1 cellular context compared by ENCODE assay signal in genomic region chr20:346640-347316, GRCh38.
TF ChIP-seq lines count a peak whose summit lies in the region.

Gene NRSN2 (plus strand): TSS chr20:347111. CDS start chr20:349644, 2,533 bp downstream.

TF ChIP-seq in K562, 482 proteins besides CTCF, POLR2A, EP300 and RAD21 (continued from another document and continues in another):
- TF ChIP-seq CREB5 (CRISPR knock-in tag; IDR thresholded peaks at IDR 0.05) = no peak
- no peak for TF ChIP-seq MEIS2 (IDR thresholded peaks at IDR 0.05; ENCODE audit: partially characterized antibody)
- 0 out of 2 replicates have a peak, but pooled peaks have one; percentile 20 for TF ChIP-seq CHD2 (IDR thresholded peaks at IDR 0.05; ENCODE audit: low read depth, low read length)
- TF ChIP-seq HMGN3 (IDR thresholded peaks at IDR 0.05; ENCODE audit: borderline replicate concordance, extremely low read depth, insufficient read length, low read depth, low read length) = peak; percentile 27
- TF ChIP-seq CBX2 (IDR thresholded peaks at IDR 0.05; ENCODE audit: insufficient read depth, low read length, poor library complexity, severe bottlenecking) = no peak
- TF ChIP-seq MTA1 (IDR thresholded peaks at IDR 0.05; ENCODE audit: borderline replicate concordance) = no peak
- peak; percentile 11; the same call in 1 of the 2 replicates for TF ChIP-seq RBFOX2 (IDR thresholded peaks at IDR 0.05; ENCODE audit: low read depth, low read length)
- TF ChIP-seq ZNF561 (CRISPR knock-in tag; conservative IDR thresholded peaks at IDR 0.05) = no peak
- no peak for TF ChIP-seq POLR3G (IDR thresholded peaks at IDR 0.05; ENCODE audit: extremely low read depth, insufficient read length, insufficient replicate concordance)
- no peak for TF ChIP-seq ASH1L (IDR thresholded peaks at IDR 0.05; ENCODE audit: borderline replicate concordance, low read depth, partially characterized antibody)
- no peak for TF ChIP-seq ZNF224 (CRISPR knock-in tag; IDR thresholded peaks at IDR 0.05)
- TF ChIP-seq SOX6 (IDR thresholded peaks at IDR 0.05) = no peak
- TF ChIP-seq JUNB (CRISPR knock-in tag; conservative IDR thresholded peaks at IDR 0.05) = no peak
- no peak for TF ChIP-seq RNF219 (CRISPR knock-in tag; IDR thresholded peaks at IDR 0.05)
- TF ChIP-seq ZBTB7A (IDR thresholded peaks at IDR 0.05; ENCODE audit: borderline replicate concordance, control insufficient read depth, low read depth, low read length) = peak; percentile 41; the same call in 1 of the 2 replicates
- TF ChIP-seq USF2 (CRISPR knock-in tag; IDR thresholded peaks at IDR 0.05) = no peak
- TF ChIP-seq MAZ (CRISPR knock-in tag; conservative IDR thresholded peaks at IDR 0.05 in 1 of 2, IDR thresholded peaks at IDR 0.05 in 1 of 2) = peak in 1 of 2 experiments; percentile 69; a peak in 2 of 4 replicates
- peak; percentile 74 for TF ChIP-seq MGA (IDR thresholded peaks at IDR 0.05)
- peak; percentile 45; the same call in 1 of the 2 replicates for TF ChIP-seq POLR2G (IDR thresholded peaks at IDR 0.05; ENCODE audit: low read depth, low read length)
- TF ChIP-seq ZNF695 (CRISPR knock-in tag; IDR thresholded peaks at IDR 0.05) = no peak
- TF ChIP-seq ZBTB1 (CRISPR knock-in tag; IDR thresholded peaks at IDR 0.05; ENCODE audit: borderline replicate concordance, low read depth) = no peak
- TF ChIP-seq NRF1 (conservative IDR thresholded peaks at IDR 0.05 in 1 of 2, IDR thresholded peaks at IDR 0.05 in 1 of 2) = peak; percentile 83 to 85
- TF ChIP-seq CXXC5 (CRISPR knock-in tag; IDR thresholded peaks at IDR 0.05) = peak; percentile 88
- no peak for TF ChIP-seq ARID3A (IDR thresholded peaks at IDR 0.05; ENCODE audit: borderline replicate concordance, low read depth, low read length)
- no peak for TF ChIP-seq ZNF263 (CRISPR knock-in tag; IDR thresholded peaks at IDR 0.05; ENCODE audit: borderline replicate concordance)
- peak; percentile 29; the same call in 1 of the 2 replicates for TF ChIP-seq PHF8 (IDR thresholded peaks at IDR 0.05; ENCODE audit: borderline replicate concordance, low read length)
- 0 out of 2 replicates have a peak, but pooled peaks have one; percentile 2 for TF ChIP-seq SPI1 (IDR thresholded peaks at IDR 0.05; ENCODE audit: borderline replicate concordance, low read depth, low read length)
- no peak for TF ChIP-seq NCOA2 (IDR thresholded peaks at IDR 0.05; ENCODE audit: partially characterized antibody in 2 of 2)
- no peak for TF ChIP-seq BCL6 (CRISPR knock-in tag; IDR thresholded peaks at IDR 0.05)
- TF ChIP-seq HDGF (IDR thresholded peaks at IDR 0.05) = no peak
- no peak for TF ChIP-seq MYNN (IDR thresholded peaks at IDR 0.05)
- no peak for TF ChIP-seq MYNN (CRISPR knock-in tag; IDR thresholded peaks at IDR 0.05)
- no peak for TF ChIP-seq DIDO1 (tag; IDR thresholded peaks at IDR 0.05; ENCODE audit: low read depth)
- peak; percentile 46 for TF ChIP-seq RBBP5 (IDR thresholded peaks at IDR 0.05; ENCODE audit: borderline replicate concordance, insufficient read depth, low read length, poor library complexity, severe bottlenecking)
- 0 out of 2 replicates have a peak, but pooled peaks have one; percentile 40 for TF ChIP-seq ZNF592 (IDR thresholded peaks at IDR 0.05)
